ENCODE assay signal across 1 cellular context in genomic region chr20:50092436-50092835, GRCh38.
TF ChIP-seq lines count a peak whose summit lies in the region.

No MANE protein-coding gene starts in this region.

TF ChIP-seq in IMR-90, 13 proteins besides CTCF, POLR2A, EP300 and RAD21:
- TF ChIP-seq CHD1 (IDR thresholded peaks at IDR 0.05; ENCODE audit: low read depth, low read length) (no peak), MXI1 (IDR thresholded peaks at IDR 0.05; ENCODE audit: borderline replicate concordance, low read depth, low read length) (no peak), MAZ (IDR thresholded peaks at IDR 0.05; ENCODE audit: borderline replicate concordance, low read depth, low read length) (no peak), BHLHE40 (IDR thresholded peaks at IDR 0.05; ENCODE audit: low read depth, low read length) (no peak), USF2 (IDR thresholded peaks at IDR 0.05; ENCODE audit: low read depth, low read length) (no peak), CEBPB (IDR thresholded peaks at IDR 0.05; ENCODE audit: low read depth, low read length) (0 out of 2 replicates have a peak, but pooled peaks have one; percentile 14), NFE2L2 (IDR thresholded peaks at IDR 0.05; ENCODE audit: low read depth, low read length) (no peak), MAFK (IDR thresholded peaks at IDR 0.05; ENCODE audit: low read depth, low read length) (no peak)
